In genomic region chr1:228689255-228689654, GRCh38 we compare ENCODE assay signal across 30 cellular contexts. TPM values are rescaled to one million over a fixed set of nuclear protein-coding genes. Genes with fewer than 3 reads are reported as not detected.
"Had no signal": no experiment of that assay in that cellular context is flagged by ENCODE, and none has a peak within 500 bp of the region (broad histone marks: within the 10 kb centered on the region; RNA-seq: fewer than 3 reads in every experiment).

No MANE protein-coding gene starts in this region.

- DNase-seq: Kasumi-1, KG1, MG63, NCI-H1048, NCI-H1092 treated with DMSO at 0.1 percent for 48 hours, NCI-H1105 treated with DMSO at 0.1 percent for 48 hours, NCI-H1417, NCI-H1436, NCI-H146, NCI-H1694, NCI-H187, NCI-H1930, NCI-H2029 treated with DMSO at 0.1 percent for 48 hours, NCI-H2081 treated with DMSO at 0.1 percent for 48 hours, NCI-H2107, NCI-H2171, NCI-H2227 treated with DMSO at 0.1 percent for 48 hours, NCI-H345, NCI-H446, NCI-H510A treated with DMSO at 0.1 percent for 48 hours, NCI-H524 treated with DMSO at 0.1 percent for 48 hours, NCI-H526 treated with DMSO at 0.1 percent for 48 hours, NCI-H774, PC-9, Right ventricle myocardium superior, SHP77 treated with DMSO at 0.1 percent for 48 hours, SK-N-SH, SW 1271 had no signal

- H3K27ac ChIP-seq: PC-9, SJSA1 had no signal

- H3K27me3 ChIP-seq: MG63, SJSA1 had no signal

- H3K4me3 ChIP-seq: MG63, PC-9, SJSA1 had no signal

- H3K9ac ChIP-seq: SK-N-SH had no signal

- H3K4me1 ChIP-seq: SJSA1 had no signal

- H3K36me3 ChIP-seq: MG63, SJSA1 had no signal

- H3K9me3 ChIP-seq: MG63, SJSA1, SK-N-SH had no signal

- H3K4me2 ChIP-seq: PC-9, SK-N-SH had no signal

- H2AFZ ChIP-seq: PC-9 had no signal

RNA-seq across cellular contexts. Expression of gene RHOU, which starts 46.0 kb away (rescaled TPM):
- total RNA-seq: OCI-LY7, PC-9 had no signal
